Comparison of ENCODE assay signal across 8 cellular contexts in the genomic region with DNA sequence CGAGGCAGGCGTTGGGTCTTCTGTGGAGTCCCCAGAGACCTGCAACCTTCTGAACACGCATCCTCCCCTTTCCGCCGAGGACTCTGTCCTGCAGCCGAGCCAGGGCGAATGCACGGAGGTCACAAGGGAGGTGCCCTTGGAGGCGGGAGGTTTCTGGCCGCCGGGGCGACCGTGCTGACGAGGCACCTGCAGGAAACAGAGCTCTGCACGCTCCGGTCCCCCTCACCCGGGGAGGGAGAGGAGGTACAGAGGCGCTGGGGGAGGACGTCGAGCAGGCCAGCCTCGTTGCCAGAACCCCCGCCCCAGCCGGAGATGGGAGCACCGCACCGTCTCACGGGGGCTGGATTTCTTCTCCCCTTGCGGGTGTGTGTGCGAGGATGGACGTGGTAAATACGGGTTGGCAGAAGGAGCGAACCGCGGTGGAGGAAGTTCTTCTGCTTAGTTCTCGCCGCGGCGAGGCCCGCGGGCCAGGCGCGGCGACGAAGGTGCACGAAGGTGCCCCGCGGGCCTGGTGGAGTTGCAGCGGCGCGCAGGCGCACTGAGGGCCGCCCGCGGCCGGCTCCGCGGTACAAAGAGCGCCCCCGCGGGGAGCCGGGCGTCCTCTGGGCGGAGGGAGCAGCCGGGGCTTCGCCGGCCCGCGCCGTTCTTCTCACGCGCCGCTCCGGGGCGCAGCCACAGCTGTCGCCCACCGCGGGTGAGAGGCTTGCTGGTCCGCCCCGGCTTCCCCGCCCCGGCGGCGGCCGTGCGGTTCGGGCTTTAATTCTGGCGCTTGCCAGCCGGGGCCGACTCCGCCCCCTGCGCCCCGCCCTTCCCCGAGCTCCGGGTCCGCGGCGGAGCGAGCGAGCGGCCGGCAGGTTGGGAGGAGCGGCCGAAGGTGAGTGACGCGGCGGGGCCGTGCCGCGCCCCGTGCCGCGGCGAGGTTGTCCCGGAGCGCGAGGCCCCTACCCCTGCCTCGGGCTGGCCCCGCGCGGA. TPM values are rescaled to one million over a fixed set of nuclear protein-coding genes. Genes with fewer than 3 reads are reported as not detected.
DNase-seq lines count a peak whose midpoint lies in the region; ATAC-seq, FAIRE-seq and TF ChIP-seq lines count a peak whose summit lies in the region.

A gene (plus strand): TSS at position 815 of the 972 bp plus-strand sequence.

- no peaks in the 10 kb centered on the region for H3F3A ChIP-seq in Loucy (ENCODE audit: low read depth)

- DNase-seq in GM03348 (ENCODE audit: low spot score): peak; percentile 92
- DNase-seq in H54 (ENCODE audit: insufficient read length, low spot score): peak; percentile 50
- peak; percentile 81 for DNase-seq in T-helper 2 cell treated with Interferon-gamma antibody and Interleukin-4, amounts not matched to agents 5 μg/mL and 100 μg/mL, for 36 hours (ENCODE audit: low spot score)
- peak in 1 of 2 donors; percentile 85 for DNase-seq in ascending aorta (ENCODE audit: low spot score in 2 of 2)
- DNase-seq in right cardiac atrium: peak; percentile 83 to 93 (median 93)
- DNase-seq in putamen (ENCODE audit: low spot score): peak; percentile 80
- peak; percentile 68 to 77 for DNase-seq in uterus

- intact Hi-C loops in ascending aorta (cut with DNase I): loop anchor here (2.0 kb wide), 4 partner anchors 19 to 43 kb away; no protein-coding TSS in a partner anchor
- intact Hi-C loops in right cardiac atrium (cut with DNase I): no loop called here
- intact Hi-C loops in uterus (cut with DNase I; ENCODE audit: low total_unique reads): no loop called here

- no peaks in the 10 kb centered on the region for H3K79me2 ChIP-seq in Loucy (ENCODE audit: insufficient read depth, low read length)

- FAIRE-seq in H54 (lab: Jason Lieb, UNC): no peak

- H3K4me3 ChIP-seq in Loucy (ENCODE audit: low read length, poor library complexity, severe bottlenecking) (peak within 1 kb of the TSS; percentile 71), ascending aorta (peak within 1 kb of the TSS; percentile 80 to 86), right cardiac atrium (ENCODE audit: low read length) (peak within 1 kb of the TSS; percentile 72), uterus (peak within 1 kb of the TSS; percentile 63 to 73)

- H3K36me3 ChIP-seq in Loucy (ENCODE audit: insufficient read depth, low read length) (no peaks in the 10 kb centered on the region), ascending aorta (no peaks in the 10 kb centered on the region), uterus (no peaks in the 10 kb centered on the region)

- H3K27me3 Mint-ChIP-seq in T-helper 2 cell treated with Interferon-gamma antibody and Interleukin-4, amounts not matched to agents 5 μg/mL and 100 μg/mL, for 36 hours (ENCODE audit: low read depth): peaks cover 44% of the 10 kb centered on the region

- peak within 1 kb of the TSS; percentile 57 for H3K9ac ChIP-seq in Loucy (ENCODE audit: low read depth, low read length, poor library complexity, severe bottlenecking)

- peak; percentile 89 for ATAC-seq in right cardiac atrium

- H3K9me3 Mint-ChIP-seq in T-helper 2 cell treated with Interferon-gamma antibody and Interleukin-4, amounts not matched to agents 5 μg/mL and 100 μg/mL, for 36 hours: no peaks in the 10 kb centered on the region

- H3K27me3 ChIP-seq in Loucy (ENCODE audit: insufficient read depth, low read length, poor library complexity, severe bottlenecking): no peaks in the 10 kb centered on the region
- no peaks in the 10 kb centered on the region for H3K27me3 ChIP-seq in ascending aorta
- no peaks in the 10 kb centered on the region for H3K27me3 ChIP-seq in right cardiac atrium (ENCODE audit: control insufficient read depth, insufficient read depth)
- no peaks in the 10 kb centered on the region for H3K27me3 ChIP-seq in uterus

- peak within 1 kb of the TSS; percentile 56 for H3K27ac Mint-ChIP-seq in T-helper 2 cell treated with Interferon-gamma antibody and Interleukin-4, amounts not matched to agents 5 μg/mL and 100 μg/mL, for 36 hours

- peak within 1 kb of the TSS; percentile 91 for H3K4me2 ChIP-seq in Loucy (ENCODE audit: low read depth, low read length, poor library complexity, severe bottlenecking)

- H3K9me2 ChIP-seq in Loucy (replicated peaks; ENCODE audit: low read depth, low read length): no peaks in the 10 kb centered on the region

- H3K4me1 Mint-ChIP-seq in T-helper 2 cell treated with Interferon-gamma antibody and Interleukin-4, amounts not matched to agents 5 μg/mL and 100 μg/mL, for 36 hours (ENCODE audit: low read depth): peaks cover 2% of the 10 kb centered on the region

- peak within 1 kb of the TSS; percentile 80 for H3K4me3 Mint-ChIP-seq in T-helper 2 cell treated with Interferon-gamma antibody and Interleukin-4, amounts not matched to agents 5 μg/mL and 100 μg/mL, for 36 hours

- peak within 1 kb of the TSS; percentile 66 to 78 for H3K27ac ChIP-seq in ascending aorta
- H3K27ac ChIP-seq in right cardiac atrium (ENCODE audit: low read length): peak within 1 kb of the TSS; percentile 49
- peak within 1 kb of the TSS; percentile 83 to 92 for H3K27ac ChIP-seq in uterus

- peak within 1 kb of the TSS; percentile 95 for H2AFZ ChIP-seq in Loucy (ENCODE audit: low read length)

- H4K20me1 ChIP-seq in Loucy (ENCODE audit: insufficient read depth, low read length, poor library complexity, severe bottlenecking): no peaks in the 10 kb centered on the region

- no peaks in the 10 kb centered on the region for H3K36me3 Mint-ChIP-seq in T-helper 2 cell treated with Interferon-gamma antibody and Interleukin-4, amounts not matched to agents 5 μg/mL and 100 μg/mL, for 36 hours (ENCODE audit: low read depth)

- TF ChIP-seq POLR2A in H54 (IDR thresholded peaks at IDR 0.05; ENCODE audit: low read depth, low read length) (no peak), uterus (IDR thresholded peaks at IDR 0.05) (peak in 1 of 2 donors; percentile 54)

- under 1% methylated on average over 119 of the region's 119 CpGs for WGBS in right cardiac atrium

- 0 out of 2 replicates have a peak, but pooled peaks have one; percentile 30 for TF ChIP-seq CTCF in Loucy (conservative IDR thresholded peaks at IDR 0.05; ENCODE audit: low read length)
- peak in 1 of 3 experiments; percentile 31 for TF ChIP-seq CTCF in ascending aorta (IDR thresholded peaks at IDR 0.05)
- TF ChIP-seq CTCF in uterus (IDR thresholded peaks at IDR 0.05): peak; percentile 35 to 61 (median 46)

- H3K9me3 ChIP-seq in Loucy (ENCODE audit: insufficient read depth, low read depth, low read length) (no peaks in the 10 kb centered on the region), ascending aorta (no peaks in the 10 kb centered on the region), right cardiac atrium (ENCODE audit: control insufficient read depth, low read length) (no peaks in the 10 kb centered on the region), uterus (no peaks in the 10 kb centered on the region)

- H3K4me1 ChIP-seq in Loucy (ENCODE audit: insufficient read depth, low read length, poor library complexity, severe bottlenecking) (no peaks in the 10 kb centered on the region), ascending aorta (peaks cover 0 to 19% of the 10 kb centered on the region in 2 donors), right cardiac atrium (ENCODE audit: control insufficient read depth, insufficient read depth, low read length) (no peaks in the 10 kb centered on the region), uterus (no peaks in the 10 kb centered on the region)

RNA-seq across cellular contexts. Expression of the gene that starts here (rescaled TPM):
- total RNA-seq in ascending aorta (91.7 TPM), right cardiac atrium (100 to 1,000 TPM; 135 to 178 (median 154) TPM), uterus (10 to 100 TPM; 39.1 to 73.8 (median 50.6) TPM)
- 83.6 TPM for polyA plus RNA-seq in right cardiac atrium
